19 cellular contexts compared by ENCODE assay signal in genomic region chr4:137676357-137676998, GRCh38.
"Had no signal": no experiment of that assay in that cellular context is flagged by ENCODE, and none has a peak within 500 bp of the region (broad histone marks: within the 10 kb centered on the region; RNA-seq: fewer than 3 reads in every experiment).

No MANE protein-coding gene starts in this region.

- H3K4me3 ChIP-seq: colonic mucosa, heart left ventricle, left ventricle myocardium inferior, prostate gland, right lobe of liver, spleen, tibial artery, uterus had no signal

- H3K9me3 ChIP-seq: colonic mucosa, prostate gland, right lobe of liver, spleen, tibial artery, uterus had no signal

- H3K4me1 ChIP-seq: colonic mucosa, left ventricle myocardium inferior, prostate gland, spleen, uterus had no signal

- H3K36me3 ChIP-seq: colonic mucosa, heart left ventricle, left ventricle myocardium inferior, prostate gland, right lobe of liver, spleen, tibial artery, uterus had no signal

- DNase-seq: activated B cell treated with CpG ODN at 0.5 μM for 24 hours; activated CD4-positive, alpha-beta T cell treated with anti-CD3 and anti-CD28 coated beads, Interleukin-2, amount 10 ng/mL, durations not matched to agents 24 days and 14 days; activated CD8-positive, alpha-beta memory T cell treated with anti-CD3 and anti-CD28 coated beads for 24 hours; activated naive CD4-positive, alpha-beta T cell treated with anti-CD3 and anti-CD28 coated beads, Interleukin-2, amount 10 ng/mL, durations not matched to agents 7 days and 5 days; caudate nucleus; colonic mucosa; foreskin keratinocyte; heart left ventricle; left ventricle myocardium inferior; mesendoderm; occipital lobe; right lobe of liver; spleen; stimulated activated CD4-positive, alpha-beta T cell treated with anti-CD3 and anti-CD28 coated beads, Interleukin-1b, Interleukin-23, amount 100 ng/mL, for 48 hours; tibial artery; uterus had no signal

- H3K27ac ChIP-seq: colonic mucosa, foreskin keratinocyte, heart left ventricle, left ventricle myocardium inferior, prostate gland, right lobe of liver, spleen, tibial artery, uterus had no signal

- H3K27me3 ChIP-seq: colonic mucosa, foreskin keratinocyte, heart left ventricle, right lobe of liver, spleen, tibial artery, uterus had no signal

- ATAC-seq: activated T-helper 17 cell treated with anti-CD3 and anti-CD28 coated beads, Interleukin-2, amount 50 U/mL, for 72 hours; foreskin keratinocyte; heart left ventricle; right lobe of liver; stimulated activated memory B cell treated with anti-CD40 and anti-IgM and Interleukin-4, amounts not matched to agents 10 μg/mL and 1 μg/mL and 100 μg/mL, for 72 hours had no signal
